In the genomic region with DNA sequence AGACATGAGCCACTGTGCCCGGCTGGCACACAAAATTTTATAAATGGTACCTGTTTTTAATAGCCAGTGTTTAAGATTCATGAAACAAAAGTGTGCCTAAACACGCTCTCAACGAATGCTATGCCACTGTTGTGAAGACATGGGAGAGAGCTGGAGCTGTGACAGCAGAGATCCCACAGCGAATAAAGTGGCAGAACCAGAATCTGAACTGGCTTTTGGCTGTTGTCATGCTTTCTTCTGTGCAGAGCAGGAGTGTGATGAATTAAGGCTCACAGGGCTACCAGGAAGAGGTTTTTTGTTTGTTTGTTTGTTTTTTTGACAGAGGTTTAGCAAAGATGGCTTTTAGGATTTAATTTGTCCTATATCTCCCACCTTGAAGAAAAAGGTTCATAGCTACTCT, we compare ENCODE assay signal across 19 cellular contexts. TPM values are rescaled to one million over a fixed set of nuclear protein-coding genes. Genes with fewer than 3 reads are reported as not detected.
DNase-seq lines count a peak whose midpoint lies in the region; ATAC-seq and TF ChIP-seq lines count a peak whose summit lies in the region.
"Had no signal": no experiment of that assay in that cellular context is flagged by ENCODE, and none has a peak within 500 bp of the region (broad histone marks: within the 10 kb centered on the region; RNA-seq: fewer than 3 reads in every experiment).

No MANE protein-coding gene starts in this region.

- H3K4me1 ChIP-seq in prostate gland (replicated peaks), result peaks cover 5% of the 10 kb centered on the region
- H3K4me1 ChIP-seq: BE2C had no signal

- H3K27me3 ChIP-seq in prostate gland (replicated peaks; ENCODE audit: insufficient read depth), result no peaks in the 10 kb centered on the region
- H3K27me3 ChIP-seq: MG63 had no signal

- POLR2A ChIA-PET in RWPE1 (lab: Yijun Ruan, JAX; ENCODE audit: low non-redundant PET), result no interaction called here

- intact Hi-C loops in prostate gland (cut with DNase I), result no loop called here

- peak overlapping the region; percentile 80 for H3K27ac ChIP-seq in RWPE1
- peak overlapping the region; percentile 7 to 55 for H3K27ac ChIP-seq in coronary artery
- H3K27ac ChIP-seq in prostate gland, result no peak overlapping the region

- CTCF ChIA-PET in RWPE1 (lab: Yijun Ruan, JAX), result no interaction called here

- H3K4me3 ChIP-seq in coronary artery (no peak overlapping the region), prostate gland (no peak overlapping the region)
- H3K4me3 ChIP-seq: MG63 had no signal

- no peaks in the 10 kb centered on the region for H3K36me3 ChIP-seq in prostate gland
- H3K36me3 ChIP-seq: BE2C, MG63 had no signal

- TF ChIP-seq POLR2A in prostate gland (IDR thresholded peaks at IDR 0.05), result no peak

- no peaks in the 10 kb centered on the region for H3K9me3 ChIP-seq in prostate gland
- H3K9me3 ChIP-seq: BE2C, MG63 had no signal

- no peak for TF ChIP-seq CTCF in RWPE1 (conservative IDR thresholded peaks at IDR 0.05; ENCODE audit: low read depth)
- TF ChIP-seq CTCF in coronary artery (IDR thresholded peaks at IDR 0.05), result no peak
- TF ChIP-seq CTCF in prostate gland (IDR thresholded peaks at IDR 0.05), result no peak

- no peak for ATAC-seq in HG03521 (IDR thresholded peaks at IDR 0.05; ENCODE audit: unreplicated experiment)
- ATAC-seq in HG02870 (IDR thresholded peaks at IDR 0.05; ENCODE audit: unreplicated experiment), result no peak
- ATAC-seq in GM18502 (IDR thresholded peaks at IDR 0.05; ENCODE audit: poor library complexity, unreplicated experiment), result no peak
- ATAC-seq: HCT116 had no signal

- DNase-seq in G401 (ENCODE audit: low spot score), result peak; percentile 30
- no peak for DNase-seq in RWPE1 (ENCODE audit: low spot score)
- DNase-seq in coronary artery (ENCODE audit: low spot score), result no peak
- DNase-seq in prostate gland (ENCODE audit: low spot score), result peak; percentile 55
- DNase-seq in activated CD8-positive, alpha-beta memory T cell treated with anti-CD3 and anti-CD28 coated beads, Interleukin-2, amount 50 U/mL, for 4 hours, result no peak
- DNase-seq: BE2C; CD8-positive, alpha-beta memory T cell; DMS 273 treated with DMSO at 0.1 percent for 48 hours; KBM-7; MG63; NCI-H1105 treated with DMSO at 0.1 percent for 48 hours; NCI-H1930; NCI-H2171 treated with DMSO at 0.1 percent for 48 hours; NCI-H774; SHP77 treated with DMSO at 0.1 percent for 48 hours had no signal

- in situ Hi-C loops in G401 (cut with HindIII; ENCODE audit: low sequenced_read_pairs), result no loop called here

- 40% methylated on average over 4 of the region's 4 CpGs for WGBS in prostate gland

RNA-seq across cellular contexts. Expression of a gene that starts 14.5 kb away (rescaled TPM):
- 1.1 and 1.4 TPM in 2 replicates for total RNA-seq in G401 (2014; rRNA removed; shearing (Covaris generic))
- total RNA-seq in prostate gland, result 10 to 100 TPM; 22.0 to 78.6 TPM
- total RNA-seq: CD8-positive, alpha-beta memory T cell had no signal

Comparison
In these comparisons a context has a peak if more than half of its experiments do, and no peak if none do; other contexts are left out.
1. DNase-seq: peak in G401 (single experiment) and prostate gland (single experiment); none in RWPE1 (single experiment), coronary artery (single experiment) and activated CD8-positive, alpha-beta memory T cell treated with anti-CD3 and anti-CD28 coated beads, Interleukin-2, amount 50 U/mL, for 4 hours (single experiment).
2. H3K27ac ChIP-seq: peak in RWPE1 (single experiment) and coronary artery (2 of 2); none in prostate gland (0 of 2).